ENCODE assay signal across 26 cellular contexts in genomic region chr16:75488322-75488721, GRCh38. TPM values are rescaled to one million over a fixed set of nuclear protein-coding genes. Genes with fewer than 3 reads are reported as not detected.
"Had no signal": no experiment of that assay in that cellular context is flagged by ENCODE, and none has a peak within 500 bp of the region (broad histone marks: within the 10 kb centered on the region; RNA-seq: fewer than 3 reads in every experiment).

No MANE protein-coding gene starts in this region.

- H3K27ac ChIP-seq: HL-60, SJSA1, SK-N-MC had no signal

- DNase-seq: KBM-7, MV-4-11, NCI-H1092, NCI-H1105 treated with DMSO at 0.1 percent for 48 hours, NCI-H1417 treated with DMSO at 0.1 percent for 48 hours, NCI-H146, NCI-H1694 treated with DMSO at 0.1 percent for 48 hours, NCI-H2029, NCI-H2171 treated with DMSO at 0.1 percent for 48 hours, NCI-H2227 treated with DMSO at 0.1 percent for 48 hours, NCI-H524, NCI-H526 treated with DMSO at 0.1 percent for 48 hours, NCI-H748 treated with DMSO at 0.1 percent for 48 hours, Right ventricle myocardium superior, RPMI8226, SIG-M5, SW 1271, T-cell had no signal

- H3K27me3 ChIP-seq: SJSA1 had no signal

- H3K9me3 ChIP-seq: SJSA1 had no signal

- FAIRE-seq: HTR-8/SVneo, RCC 7860 had no signal

- H3K36me3 ChIP-seq: SJSA1 had no signal

- H3K4me3 ChIP-seq: SJSA1, SK-N-MC had no signal

- H3K4me1 ChIP-seq: SJSA1 had no signal

- ATAC-seq: T-cell had no signal

RNA-seq across cellular contexts. Expression of gene CHST6, which starts 6.9 kb away (rescaled TPM):
- total RNA-seq: SJSA1 had no signal

RNA-seq across cellular contexts. Expression of gene CHST5, which starts 47.6 kb away (rescaled TPM):
- total RNA-seq: LHCN-M2, MCF 10A had no signal
- polyA plus RNA-seq: IgD-negative memory B cell had no signal
